Comparison of ENCODE assay signal across 16 cellular contexts in the genomic region with DNA sequence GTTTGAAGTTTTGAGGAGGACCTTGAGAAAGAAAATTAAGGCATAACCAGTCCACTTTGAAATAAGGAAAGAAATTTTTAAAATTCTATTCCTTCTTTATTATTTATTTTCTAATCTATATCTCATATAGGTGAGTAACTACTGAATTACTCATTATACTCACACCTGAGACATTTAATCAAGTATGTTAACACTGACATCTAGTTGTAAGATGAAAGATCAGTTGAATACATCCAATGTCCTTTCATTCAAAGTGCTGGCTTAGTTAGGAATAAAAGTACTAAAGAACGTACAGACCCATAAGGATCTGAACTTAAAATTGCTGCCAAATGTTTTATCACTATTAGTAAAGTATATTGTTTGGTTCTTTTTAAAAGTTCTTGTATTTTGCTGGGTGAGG. TPM values are rescaled to one million over a fixed set of nuclear protein-coding genes. Genes with fewer than 3 reads are reported as not detected.
DNase-seq lines count a peak whose midpoint lies in the region; ATAC-seq, FAIRE-seq and TF ChIP-seq lines count a peak whose summit lies in the region.
"Had no signal": no experiment of that assay in that cellular context is flagged by ENCODE, and none has a peak within 500 bp of the region (broad histone marks: within the 10 kb centered on the region; RNA-seq: fewer than 3 reads in every experiment).

No MANE protein-coding gene starts in this region.

- H3K9me3 ChIP-seq in PC-3 (ENCODE audit: low read length) (no peaks in the 10 kb centered on the region), small intestine (ENCODE audit: control insufficient read depth, low read depth) (no peaks in the 10 kb centered on the region), spleen (no peaks in the 10 kb centered on the region)

- POLR2A ChIA-PET in PC-3 (lab: Charles Lee; ENCODE audit: unreplicated experiment) = interaction anchor here (0.6 kb wide), 1 partner anchor 317 kb away, joined by 12 read pairs; no protein-coding TSS in a partner anchor

- no peak overlapping the region for H3K9ac ChIP-seq in PC-3 (ENCODE audit: low read length)

- peak; percentile 54; the same call in 1 of the 2 replicates for ATAC-seq in PC-3
- ATAC-seq in central memory CD8-positive, alpha-beta T cell (replicated peaks; ENCODE audit: extremely low read depth, poor library complexity, severe bottlenecking) = no peak
- no peak for ATAC-seq in GM19397 (IDR thresholded peaks at IDR 0.05; ENCODE audit: unreplicated experiment)
- ATAC-seq: GM23338 had no signal

- no peak overlapping the region for H2AFZ ChIP-seq in PC-3 (ENCODE audit: low read length)
- H2AFZ ChIP-seq: GM23338 had no signal

- TF ChIP-seq CTCF in PC-3 (conservative IDR thresholded peaks at IDR 0.05; ENCODE audit: low read depth, low read length) = 0 out of 2 replicates have a peak, but pooled peaks have one; percentile 12
- TF ChIP-seq CTCF in spleen (IDR thresholded peaks at IDR 0.05 in 8 of 11, conservative IDR thresholded peaks at IDR 0.05 in 3 of 11) = no peak

- H3K4me2 ChIP-seq in PC-3 (ENCODE audit: low read length) = no peak overlapping the region
- H3K4me2 ChIP-seq: GM23338 had no signal

- TF ChIP-seq POLR2A in H54 (IDR thresholded peaks at IDR 0.05; ENCODE audit: low read depth, low read length) = no peak
- TF ChIP-seq POLR2A in spleen (IDR thresholded peaks at IDR 0.05) = no peak

- H3F3A ChIP-seq in PC-3 (ENCODE audit: low read length, unreplicated experiment) = no peaks in the 10 kb centered on the region

- H3K9me3 Mint-ChIP-seq in central memory CD8-positive, alpha-beta T cell = no peaks in the 10 kb centered on the region
- H3K9me3 Mint-ChIP-seq: GM23338 had no signal

- FAIRE-seq in H54 (lab: Jason Lieb, UNC) (peak; percentile 50), small intestine (lab: Jason Lieb, UNC) (peak; percentile 19)

- H3K4me3 ChIP-seq in PC-3 (ENCODE audit: low read length) = no peak overlapping the region
- no peak overlapping the region for H3K4me3 ChIP-seq in small intestine (ENCODE audit: low read depth in 1 of 2, low read length in 2 of 2)
- no peak overlapping the region for H3K4me3 ChIP-seq in spleen
- H3K4me3 ChIP-seq: GM23338 had no signal

- peaks cover 4% of the 10 kb centered on the region for H3K36me3 Mint-ChIP-seq in central memory CD8-positive, alpha-beta T cell (ENCODE audit: insufficient read depth)

- no peak overlapping the region for H3K4me3 Mint-ChIP-seq in central memory CD8-positive, alpha-beta T cell
- H3K4me3 Mint-ChIP-seq: GM23338 had no signal

- intact Hi-C loops in PC-3 (cut with micrococcal nuclease) = loop anchor here (10.0 kb wide), 2 partner anchors 103 to 153 kb away; no protein-coding TSS in a partner anchor
- intact Hi-C loops in spleen (cut with DNase I; ENCODE audit: low total_unique reads) = no loop called here

- DNase-seq in H54 (ENCODE audit: insufficient read length, low spot score) = no peak
- DNase-seq in PC-3 = no peak
- DNase-seq in central memory CD8-positive, alpha-beta T cell (ENCODE audit: low spot score in 2 of 2) = no peak
- DNase-seq in small intestine = peak; percentile 25
- no peak for DNase-seq in activated T-cell treated with anti-CD3 and anti-CD28 coated beads for 4 hours
- no peak for DNase-seq in spleen
- DNase-seq: C1 segment of cervical spinal cord; DMS79; Kasumi-1; NCI-H1105; NCI-H1694; NK-92 treated with Interleukin-12 subunit alpha and Interleukin-12 subunit beta, amount 100 ng/mL, for 24 hours; RPMI8226; SIG-M5 had no signal

- H3K27ac Mint-ChIP-seq in central memory CD8-positive, alpha-beta T cell (ENCODE audit: low read depth) = peak overlapping the region; percentile 41

- H3K36me3 ChIP-seq in PC-3 (ENCODE audit: low read depth, low read length) = no peaks in the 10 kb centered on the region
- H3K36me3 ChIP-seq in small intestine (ENCODE audit: control insufficient read depth in 2 of 2, insufficient read depth in 2 of 2, low read length in 2 of 2) = no peaks in the 10 kb centered on the region
- no peaks in the 10 kb centered on the region for H3K36me3 ChIP-seq in spleen

- no TSS peak for BruUV-seq in PC-3 (replicated peaks; lab: Mats Ljungman, UMichigan)

- CTCF ChIA-PET in PC-3 (lab: Charles Lee) = interaction anchor here (0.6 kb wide), 1 partner anchor 24 kb away, joined by 3 read pairs; the partner anchor contains the start of gene TRDMT1

- H3K27me3 Mint-ChIP-seq in central memory CD8-positive, alpha-beta T cell = no peaks in the 10 kb centered on the region

- H3K79me2 ChIP-seq in PC-3 (ENCODE audit: low read length) = no peaks in the 10 kb centered on the region

- no peaks in the 10 kb centered on the region for H4K20me1 ChIP-seq in PC-3 (ENCODE audit: low read length)

- no peaks in the 10 kb centered on the region for H3K9me2 ChIP-seq in PC-3 (replicated peaks; ENCODE audit: low read length)

- no peaks in the 10 kb centered on the region for H3K27me3 ChIP-seq in PC-3 (ENCODE audit: low read length)
- no peaks in the 10 kb centered on the region for H3K27me3 ChIP-seq in small intestine (ENCODE audit: control insufficient read depth in 2 of 2, insufficient read depth in 2 of 2, low read length in 2 of 2)
- H3K27me3 ChIP-seq in spleen (replicated peaks in 1 of 7) = no peaks in the 10 kb centered on the region

- H3K4me1 Mint-ChIP-seq in central memory CD8-positive, alpha-beta T cell = peaks cover 6% of the 10 kb centered on the region

- H3K27ac ChIP-seq in PC-3 (ENCODE audit: low read length) (no peak overlapping the region), small intestine (ENCODE audit: low read depth in 1 of 2, low read length in 1 of 2) (no peak overlapping the region), spleen (no peak overlapping the region)

- H3K4me1 ChIP-seq in PC-3 (ENCODE audit: insufficient read depth, low read length) (no peaks in the 10 kb centered on the region), small intestine (ENCODE audit: control insufficient read depth in 2 of 2, insufficient read depth in 1 of 2, low read depth in 1 of 2, low read length in 1 of 2) (no peaks in the 10 kb centered on the region), spleen (peaks cover 0 to 26% (median 18%) of the 10 kb centered on the region in 6 donors)

- 82 to 95% (median 83%) methylated on average over 1 of the region's 1 CpG for WGBS in small intestine, 3 donors
- WGBS in spleen, 5 donors = 90 to 98% (median 96%) methylated on average over 1 of the region's 1 CpG

RNA-seq across cellular contexts. Expression of gene TRDMT1, which starts 23.5 kb away (rescaled TPM):
- 1.3 and 2.0 TPM in 2 replicates for total RNA-seq in PC-3 (2014; rRNA removed)
- 1 to 10 TPM; 1.4 to 2.2 (median 1.6) TPM for polyA plus RNA-seq in small intestine
- 10 to 100 TPM in 6 of 7 donors, 1 to 10 TPM in 1; 9.6 to 40.0 (median 16.3) TPM for total RNA-seq in spleen
- polyA plus RNA-seq in spleen = 1 to 10 TPM; 1.6 to 3.1 (median 2.3) TPM

RNA-seq across cellular contexts. Expression of gene CUBN, which starts 48.4 kb away (rescaled TPM):
- 0.80 TPM in 1 of 2 replicates, not detected in the other for total RNA-seq in PC-3 (2014; rRNA removed)
- under 1 TPM in 1 of 3 donors, not detected in 2; 0.18 TPM for polyA plus RNA-seq in small intestine
- total RNA-seq in spleen = 10 to 100 TPM in 1 of 7 donors, 1 to 10 TPM in 6; 2.9 to 12.1 (median 6.0) TPM
- under 1 TPM; 0.24 to 0.61 (median 0.35) TPM for polyA plus RNA-seq in spleen

RNA-seq across cellular contexts. Expression of gene VIM, which starts 50.0 kb away (rescaled TPM):
- total RNA-seq in PC-3 (2014; rRNA removed) (469 and 506 TPM in 2 replicates), spleen (1,000 to 10,000 TPM; 1,061 to 2,377 (median 1,594) TPM)
- polyA plus RNA-seq in small intestine (100 to 1,000 TPM in 2 of 3 donors, 10 to 100 TPM in 1; 21.2 to 531 (median 196) TPM), spleen (100 to 1,000 TPM; 510 to 672 (median 660) TPM)
